In genomic region chr16:30557397-30557949, GRCh38 we compare ENCODE assay signal across 8 cellular contexts. TPM values are rescaled to one million over a fixed set of nuclear protein-coding genes. Genes with fewer than 3 reads are reported as not detected.
A peak's percentile ranks its signal among the peaks of the same experiment; 100 is the strongest.
DNase-seq lines count a peak whose midpoint lies in the region; ATAC-seq lines count a peak whose summit lies in the region.

No MANE protein-coding gene starts in this region.

- WGBS in iPS DF 6.9 (ENCODE audit: insufficient coverage, insufficient read length), result no CpG with 5 or more reads among the region's 25 CpGs

- peaks cover 7% of the 10 kb centered on the region; the same call in 1 of the 2 replicates for H3K36me3 ChIP-seq in iPS DF 6.9 (ENCODE audit: control insufficient read depth, insufficient read depth, low read length)

- DNase-seq in NCI-H2227 (lab: John Stamatoyannopoulos, UW; ENCODE audit: unreplicated experiment), result peak; percentile 36
- DNase-seq in NCI-H2227 treated with DMSO at 0.1 percent for 48 hours (lab: John Stamatoyannopoulos, UW), result no peak
- no peak for DNase-seq in activated naive CD4-positive, alpha-beta T cell treated with anti-CD3 and anti-CD28 coated beads, Interleukin-2, amount 50 U/mL, for 72 hours (ENCODE audit: low spot score in 2 of 2)
- no peak for DNase-seq in iPS DF 6.9 (ENCODE audit: low read depth, low spot score)
- no peak for DNase-seq in stimulated activated naive B cell treated with anti-CD40 and anti-IgM and Interleukin-4, amounts not matched to agents 10 μg/mL and 1 μg/mL and 100 μg/mL, for 72 hours
- DNase-seq in NCI-H1048 (lab: John Stamatoyannopoulos, UW), result no peak
- DNase-seq in retina, result no peak

- peaks cover 29 to 64% of the 10 kb centered on the region in 2 donors for H3K4me1 Mint-ChIP-seq in stimulated activated naive B cell treated with anti-CD40 and anti-IgM and Interleukin-4, amounts not matched to agents 10 μg/mL and 1 μg/mL and 100 μg/mL, for 72 hours

- H3K27ac ChIP-seq in iPS DF 6.9 (ENCODE audit: low read length), result no peak overlapping the region

- peak overlapping the region; percentile 90 to 95 for H3K4me3 Mint-ChIP-seq in stimulated activated naive B cell treated with anti-CD40 and anti-IgM and Interleukin-4, amounts not matched to agents 10 μg/mL and 1 μg/mL and 100 μg/mL, for 72 hours

- peaks cover 3% of the 10 kb centered on the region; the same call in 1 of the 2 replicates for H3K4me1 ChIP-seq in iPS DF 6.9 (ENCODE audit: control insufficient read depth, insufficient read depth, low read length)

- H3K27ac Mint-ChIP-seq in activated naive CD4-positive, alpha-beta T cell treated with anti-CD3 and anti-CD28 coated beads, Interleukin-2, amount 50 U/mL, for 72 hours, result peak overlapping the region; percentile 90 to 96
- H3K27ac Mint-ChIP-seq in stimulated activated naive B cell treated with anti-CD40 and anti-IgM and Interleukin-4, amounts not matched to agents 10 μg/mL and 1 μg/mL and 100 μg/mL, for 72 hours, result peak overlapping the region; percentile 96

- peaks cover 15 to 23% of the 10 kb centered on the region in 2 donors for H3K36me3 Mint-ChIP-seq in activated naive CD4-positive, alpha-beta T cell treated with anti-CD3 and anti-CD28 coated beads, Interleukin-2, amount 50 U/mL, for 72 hours
- H3K36me3 Mint-ChIP-seq in stimulated activated naive B cell treated with anti-CD40 and anti-IgM and Interleukin-4, amounts not matched to agents 10 μg/mL and 1 μg/mL and 100 μg/mL, for 72 hours, result peaks cover 27% of the 10 kb centered on the region in 2 donors

- no peaks in the 10 kb centered on the region for H3K9me3 ChIP-seq in iPS DF 6.9 (ENCODE audit: control insufficient read depth, insufficient read depth, low read length)

- ATAC-seq in HG03378 (IDR thresholded peaks at IDR 0.05; ENCODE audit: unreplicated experiment), result peak; percentile 21
- ATAC-seq in activated naive CD4-positive, alpha-beta T cell treated with anti-CD3 and anti-CD28 coated beads, Interleukin-2, amount 50 U/mL, for 72 hours, result no peak
- ATAC-seq in stimulated activated naive B cell treated with anti-CD40 and anti-IgM and Interleukin-4, amounts not matched to agents 10 μg/mL and 1 μg/mL and 100 μg/mL, for 72 hours (replicated peaks), result peak; percentile 1

- H3K9me3 Mint-ChIP-seq in activated naive CD4-positive, alpha-beta T cell treated with anti-CD3 and anti-CD28 coated beads, Interleukin-2, amount 50 U/mL, for 72 hours, result no peaks in the 10 kb centered on the region
- peaks cover 0 to 2% of the 10 kb centered on the region in 2 donors for H3K9me3 Mint-ChIP-seq in stimulated activated naive B cell treated with anti-CD40 and anti-IgM and Interleukin-4, amounts not matched to agents 10 μg/mL and 1 μg/mL and 100 μg/mL, for 72 hours

- H3K4me3 ChIP-seq in iPS DF 6.9 (ENCODE audit: low read length), result peak overlapping the region; percentile 89; the same call in 1 of the 2 replicates

- no peaks in the 10 kb centered on the region for H3K27me3 ChIP-seq in iPS DF 6.9 (ENCODE audit: control insufficient read depth, insufficient read depth, low read length)

- no peaks in the 10 kb centered on the region for H3K27me3 Mint-ChIP-seq in stimulated activated naive B cell treated with anti-CD40 and anti-IgM and Interleukin-4, amounts not matched to agents 10 μg/mL and 1 μg/mL and 100 μg/mL, for 72 hours

RNA-seq across cellular contexts. Expression of gene ZNF764, which starts 0.7 kb away (rescaled TPM):
- total RNA-seq in activated naive CD4-positive, alpha-beta T cell treated with anti-CD3 and anti-CD28 coated beads, Interleukin-2, amount 50 U/mL, for 72 hours, result 10 to 100 TPM; 11.1 to 11.6 TPM

RNA-seq across cellular contexts. Expression of gene ZNF688, which starts 14.0 kb away (rescaled TPM):
- total RNA-seq in activated naive CD4-positive, alpha-beta T cell treated with anti-CD3 and anti-CD28 coated beads, Interleukin-2, amount 50 U/mL, for 72 hours, result 1 to 10 TPM; 7.2 TPM

RNA-seq across cellular contexts. Expression of gene ZNF747, which starts 22.8 kb away (rescaled TPM):
- 1 to 10 TPM; 4.5 to 8.2 TPM for total RNA-seq in activated naive CD4-positive, alpha-beta T cell treated with anti-CD3 and anti-CD28 coated beads, Interleukin-2, amount 50 U/mL, for 72 hours

RNA-seq across cellular contexts. Expression of gene ZNF785, which starts 28.0 kb away (rescaled TPM):
- 10 to 100 TPM; 10.8 to 22.1 TPM for total RNA-seq in activated naive CD4-positive, alpha-beta T cell treated with anti-CD3 and anti-CD28 coated beads, Interleukin-2, amount 50 U/mL, for 72 hours

RNA-seq across cellular contexts. Expression of gene ZNF768, which starts 31.1 kb away (rescaled TPM):
- total RNA-seq in activated naive CD4-positive, alpha-beta T cell treated with anti-CD3 and anti-CD28 coated beads, Interleukin-2, amount 50 U/mL, for 72 hours, result 1 to 10 TPM; 2.3 to 9.3 TPM

Comparison
In these comparisons a context has a peak if more than half of its experiments do, and no peak if none do; other contexts are left out.
1. ATAC-seq: peak in HG03378 (single experiment) and stimulated activated naive B cell treated with anti-CD40 and anti-IgM and Interleukin-4, amounts not matched to agents 10 μg/mL and 1 μg/mL and 100 μg/mL, for 72 hours (2 of 2); none in activated naive CD4-positive, alpha-beta T cell treated with anti-CD3 and anti-CD28 coated beads, Interleukin-2, amount 50 U/mL, for 72 hours (0 of 2).